2 cellular contexts compared by ENCODE assay signal in genomic region chr11:64373598-64373974, GRCh38.
TF ChIP-seq lines count a peak whose summit lies in the region.

No MANE protein-coding gene starts in this region.

TF ChIP-seq in SK-N-SH, 30 proteins besides CTCF, POLR2A, EP300 and RAD21 (continued from another document):
- no peak for TF ChIP-seq USF1 (IDR thresholded peaks at IDR 0.05; ENCODE audit: borderline replicate concordance, low read depth)
TF ChIP-seq in SK-N-SH: peak in this region for 0.

TF ChIP-seq in SK-N-SH treated with all-trans-retinoic acid at 6 μM for 48 hours, 23 proteins besides CTCF, POLR2A, EP300 and RAD21 (continued from another document):
- no peak for TF ChIP-seq CSRNP3 (CRISPR knock-in tag; IDR thresholded peaks at IDR 0.05)
- TF ChIP-seq ZFP3 (CRISPR knock-in tag; IDR thresholded peaks at IDR 0.05): no peak
- TF ChIP-seq SNAI2 (CRISPR knock-in tag; IDR thresholded peaks at IDR 0.05): no peak
- no peak for TF ChIP-seq ARNTL (CRISPR knock-in tag; IDR thresholded peaks at IDR 0.05; ENCODE audit: borderline replicate concordance, low read depth)
